ENCODE assay signal across 13 cellular contexts in the genomic region with DNA sequence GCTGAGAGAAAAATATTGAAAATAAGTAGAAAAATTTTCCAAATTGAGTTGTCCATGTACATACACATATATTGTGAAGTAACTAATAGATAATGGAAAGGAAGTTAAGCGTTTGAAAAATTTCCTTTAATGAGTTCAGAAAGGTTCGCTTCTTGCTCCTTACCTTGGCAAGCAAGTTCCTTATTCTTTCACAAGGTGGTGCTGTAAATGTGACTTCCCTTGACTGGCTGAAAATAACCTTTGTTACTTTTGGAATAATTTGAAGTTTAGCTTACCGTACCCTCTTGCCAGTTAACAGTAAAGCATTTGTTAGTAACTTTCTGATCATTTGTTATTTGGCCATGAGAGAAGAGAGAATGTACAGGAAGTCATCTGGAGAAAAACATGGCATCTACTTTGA.
DNase-seq lines count a peak whose midpoint lies in the region; ATAC-seq, FAIRE-seq and TF ChIP-seq lines count a peak whose summit lies in the region.
"Had no signal": no experiment of that assay in that cellular context is flagged by ENCODE, and none has a peak within 500 bp of the region (broad histone marks: within the 10 kb centered on the region; RNA-seq: fewer than 3 reads in every experiment).

No MANE protein-coding gene starts in this region.

- TF ChIP-seq CTCF in D721Med (IDR thresholded peaks at IDR 0.05; ENCODE audit: insufficient read depth, missing control alignments), result peak; percentile 13

- ATAC-seq in GM19023 (IDR thresholded peaks at IDR 0.05; ENCODE audit: unreplicated experiment) (no peak), HG02981 (IDR thresholded peaks at IDR 0.05; ENCODE audit: unreplicated experiment) (no peak), HG02938 (IDR thresholded peaks at IDR 0.05; ENCODE audit: unreplicated experiment) (no peak)
- ATAC-seq: activated CD8-positive, alpha-beta T cell treated with anti-CD3 and anti-CD28 coated beads for 36 hours; naive thymus-derived CD4-positive, alpha-beta T cell had no signal

- no peak for DNase-seq in D721Med (ENCODE audit: insufficient read length, low spot score)
- peak; percentile 10 for DNase-seq in HTR-8/SVneo (ENCODE audit: insufficient read length, low spot score)
- peak; percentile 35 for DNase-seq in astrocyte of the hippocampus (ENCODE audit: low read depth, low spot score)
- DNase-seq in kidney tubule cell (ENCODE audit: low spot score), result peak; percentile 24
- DNase-seq in stimulated activated CD4-positive, alpha-beta T cell treated with anti-CD3 and anti-CD28 coated beads, Interleukin-12 subunit alpha, Interleukin-12 subunit beta, amount 100 ng/mL, for 4 hours, result no peak
- DNase-seq: activated CD8-positive, alpha-beta T cell treated with anti-CD3 and anti-CD28 coated beads for 36 hours; amniotic stem cell; GDM1; naive thymus-derived CD4-positive, alpha-beta T cell; NCI-H187 had no signal

- peak; percentile 51 for FAIRE-seq in D721Med (lab: Jason Lieb, UNC)
- FAIRE-seq in HTR-8/SVneo (lab: Jason Lieb, UNC), result no peak

Comparison
In these comparisons a context has a peak if more than half of its experiments do, and no peak if none do; other contexts are left out.
1. DNase-seq: peak in HTR-8/SVneo (single experiment), astrocyte of the hippocampus (single experiment) and kidney tubule cell (single experiment); none in D721Med (single experiment) and stimulated activated CD4-positive, alpha-beta T cell treated with anti-CD3 and anti-CD28 coated beads, Interleukin-12 subunit alpha, Interleukin-12 subunit beta, amount 100 ng/mL, for 4 hours (single experiment).